23 cellular contexts compared by ENCODE assay signal in genomic region chr16:69097425-69097824, GRCh38.
"Had no signal": no experiment of that assay in that cellular context is flagged by ENCODE, and none has a peak within 500 bp of the region (broad histone marks: within the 10 kb centered on the region; RNA-seq: fewer than 3 reads in every experiment).

No MANE protein-coding gene starts in this region.

- H3K4me3 ChIP-seq: esophagus muscularis mucosa, heart right ventricle, right lobe of liver, skin epidermis, stomach, suprapubic skin, tibial nerve had no signal

- H2AFZ ChIP-seq: parathyroid adenoma had no signal

- H3K9me3 ChIP-seq: esophagus muscularis mucosa, heart right ventricle, right lobe of liver, stomach, suprapubic skin, tibial nerve had no signal

- H3K27ac ChIP-seq: dorsolateral prefrontal cortex, esophagus muscularis mucosa, heart right ventricle, parathyroid adenoma, right lobe of liver, stomach, suprapubic skin, tibial nerve had no signal

- H3K9me3 Mint-ChIP-seq: activated naive CD4-positive, alpha-beta T cell treated with anti-CD3 and anti-CD28 coated beads, Interleukin-2, amount 50 U/mL, for 72 hours; activated T-helper 17 cell treated with anti-CD3 and anti-CD28 coated beads, Interleukin-2, amount 50 U/mL, for 72 hours; central memory CD8-positive, alpha-beta T cell; effector memory CD8-positive, alpha-beta T cell; immature natural killer cell; nephron; stimulated activated effector memory CD8-positive, alpha-beta T cell treated with anti-CD3 and anti-CD28 coated beads, Interleukin-12 subunit alpha, Interleukin-12 subunit beta, amount 100 ng/mL, for 72 hours; WTC11 had no signal

- DNase-seq: activated T-cell treated with anti-CD3 and anti-CD28 coated beads, Interleukin-2, amount 50 U/mL, for 1 hour; effector memory CD8-positive, alpha-beta T cell; foreskin fibroblast; heart right ventricle; immature natural killer cell; kidney glomerular epithelial cell; left ventricle myocardium superior; right lobe of liver; stimulated activated CD4-positive, alpha-beta T cell treated with anti-CD3 and anti-CD28 coated beads, Interleukin-2, amount 100 ng/mL, for 24 hours; stomach; T1000 had no signal

- H3K79me2 ChIP-seq: parathyroid adenoma had no signal

- H3K9ac ChIP-seq: parathyroid adenoma had no signal

- H3K4me3 Mint-ChIP-seq: activated T-helper 17 cell treated with anti-CD3 and anti-CD28 coated beads, Interleukin-2, amount 50 U/mL, for 72 hours; central memory CD8-positive, alpha-beta T cell; effector memory CD8-positive, alpha-beta T cell; immature natural killer cell; nephron; stimulated activated effector memory CD8-positive, alpha-beta T cell treated with anti-CD3 and anti-CD28 coated beads, Interleukin-12 subunit alpha, Interleukin-12 subunit beta, amount 100 ng/mL, for 72 hours; WTC11 had no signal

- H3K4me1 Mint-ChIP-seq: activated T-helper 17 cell treated with anti-CD3 and anti-CD28 coated beads, Interleukin-2, amount 50 U/mL, for 72 hours; central memory CD8-positive, alpha-beta T cell; immature natural killer cell; stimulated activated effector memory CD8-positive, alpha-beta T cell treated with anti-CD3 and anti-CD28 coated beads, Interleukin-12 subunit alpha, Interleukin-12 subunit beta, amount 100 ng/mL, for 72 hours had no signal

- ATAC-seq: activated naive CD4-positive, alpha-beta T cell treated with anti-CD3 and anti-CD28 coated beads, Interleukin-2, amount 50 U/mL, for 72 hours; activated T-helper 17 cell treated with anti-CD3 and anti-CD28 coated beads, Interleukin-2, amount 50 U/mL, for 72 hours; effector memory CD8-positive, alpha-beta T cell; left ventricle myocardium superior; right lobe of liver; stimulated activated effector memory CD8-positive, alpha-beta T cell treated with anti-CD3 and anti-CD28 coated beads, Interleukin-12 subunit alpha, Interleukin-12 subunit beta, amount 100 ng/mL, for 72 hours; WTC11 had no signal

- H3K4me1 ChIP-seq: right lobe of liver, tibial nerve had no signal

- H3K27me3 Mint-ChIP-seq: activated T-helper 17 cell treated with anti-CD3 and anti-CD28 coated beads, Interleukin-2, amount 50 U/mL, for 72 hours had no signal

- H3K36me3 Mint-ChIP-seq: activated naive CD4-positive, alpha-beta T cell treated with anti-CD3 and anti-CD28 coated beads, Interleukin-2, amount 50 U/mL, for 72 hours; stimulated activated effector memory CD8-positive, alpha-beta T cell treated with anti-CD3 and anti-CD28 coated beads, Interleukin-12 subunit alpha, Interleukin-12 subunit beta, amount 100 ng/mL, for 72 hours; WTC11 had no signal

- H3K36me3 ChIP-seq: esophagus muscularis mucosa, heart right ventricle, right lobe of liver, stomach, suprapubic skin, tibial nerve had no signal

- H3K27me3 ChIP-seq: dorsolateral prefrontal cortex, esophagus muscularis mucosa, right lobe of liver, stomach, suprapubic skin, tibial nerve had no signal

- H3K27ac Mint-ChIP-seq: activated naive CD4-positive, alpha-beta T cell treated with anti-CD3 and anti-CD28 coated beads, Interleukin-2, amount 50 U/mL, for 72 hours; activated T-helper 17 cell treated with anti-CD3 and anti-CD28 coated beads, Interleukin-2, amount 50 U/mL, for 72 hours; effector memory CD8-positive, alpha-beta T cell; immature natural killer cell; nephron; stimulated activated effector memory CD8-positive, alpha-beta T cell treated with anti-CD3 and anti-CD28 coated beads, Interleukin-12 subunit alpha, Interleukin-12 subunit beta, amount 100 ng/mL, for 72 hours; WTC11 had no signal
